In genomic region chr1:46278807-46279206, GRCh38 we compare ENCODE assay signal across 21 cellular contexts. TPM values are rescaled to one million over a fixed set of nuclear protein-coding genes. Genes with fewer than 3 reads are reported as not detected.
A peak's percentile ranks its signal among the peaks of the same experiment; 100 is the strongest.
DNase-seq lines count a peak whose midpoint lies in the region; ATAC-seq, FAIRE-seq and TF ChIP-seq lines count a peak whose summit lies in the region.
"Had no signal": no experiment of that assay in that cellular context is flagged by ENCODE, and none has a peak within 500 bp of the region (broad histone marks: within the 10 kb centered on the region; RNA-seq: fewer than 3 reads in every experiment).

No MANE protein-coding gene starts in this region.

- H3K9me3 Mint-ChIP-seq in nephron progenitor cell: no peaks in the 10 kb centered on the region
- H3K9me3 Mint-ChIP-seq in activated CD8-positive, alpha-beta T cell treated with anti-CD3 and anti-CD28 coated beads for 36 hours: no peaks in the 10 kb centered on the region
- H3K9me3 Mint-ChIP-seq: activated B cell treated with CpG ODN at 0.5 μM for 24 hours; central memory CD8-positive, alpha-beta T cell; effector memory CD8-positive, alpha-beta T cell; naive B cell had no signal

- TSS peak; percentile 5 for BruUV-seq in PC-9 (replicated peaks; lab: Mats Ljungman, UMichigan)

- no peaks in the 10 kb centered on the region for H3K79me2 ChIP-seq in PC-9 (ENCODE audit: low read depth)
- H3K79me2 ChIP-seq: parathyroid adenoma had no signal

- no peaks in the 10 kb centered on the region for H3K27me3 ChIP-seq in PC-9 (ENCODE audit: insufficient read depth, low read depth)
- no peaks in the 10 kb centered on the region for H3K27me3 ChIP-seq in bronchial epithelial cell (ENCODE audit: control insufficient read depth, insufficient read depth, low read length)

- peak overlapping the region; percentile 93 for H3K27ac Mint-ChIP-seq in nephron progenitor cell
- H3K27ac Mint-ChIP-seq in activated CD8-positive, alpha-beta T cell treated with anti-CD3 and anti-CD28 coated beads for 36 hours: no peak overlapping the region
- H3K27ac Mint-ChIP-seq: activated B cell treated with CpG ODN at 0.5 μM for 24 hours; activated naive CD8-positive, alpha-beta T cell; effector memory CD8-positive, alpha-beta T cell had no signal

- CTCF ChIA-PET in PC-9 (lab: Charles Lee): no interaction called here
- CTCF ChIA-PET in activated CD8-positive, alpha-beta T cell treated with anti-CD3 and anti-CD28 coated beads for 36 hours (lab: Charles Lee): no interaction called here

- no peaks in the 10 kb centered on the region for H3K9me3 ChIP-seq in PC-9 (ENCODE audit: insufficient read depth, low read depth)

- H3K27ac ChIP-seq in PC-9: no peak overlapping the region
- H3K27ac ChIP-seq: parathyroid adenoma had no signal

- H3K36me3 Mint-ChIP-seq in nephron progenitor cell (ENCODE audit: low read depth): peaks cover 71% of the 10 kb centered on the region
- H3K36me3 Mint-ChIP-seq in activated CD8-positive, alpha-beta T cell treated with anti-CD3 and anti-CD28 coated beads for 36 hours (ENCODE audit: low read depth): peaks cover 59% of the 10 kb centered on the region

- intact Hi-C loops in PC-9 (cut with micrococcal nuclease; ENCODE audit: unreplicated experiment): no loop called here
- intact Hi-C loops in activated CD8-positive, alpha-beta T cell treated with anti-CD3 and anti-CD28 coated beads for 36 hours (cut with micrococcal nuclease): no loop called here

- H3K4me2 ChIP-seq in PC-9: no peak overlapping the region

- H3K4me1 Mint-ChIP-seq in nephron progenitor cell: peaks cover 21% of the 10 kb centered on the region
- peaks cover 2% of the 10 kb centered on the region for H3K4me1 Mint-ChIP-seq in activated CD8-positive, alpha-beta T cell treated with anti-CD3 and anti-CD28 coated beads for 36 hours (ENCODE audit: low read depth)
- H3K4me1 Mint-ChIP-seq: activated B cell treated with CpG ODN at 0.5 μM for 24 hours; central memory CD8-positive, alpha-beta T cell had no signal

- TF ChIP-seq CTCF in PC-9 (conservative IDR thresholded peaks at IDR 0.05) (no peak), bronchial epithelial cell (IDR thresholded peaks at IDR 0.05; ENCODE audit: insufficient read depth, low read length, severe bottlenecking) (no peak), nephron progenitor cell (IDR thresholded peaks at IDR 0.05) (no peak)
- no peak for TF ChIP-seq CTCF in activated CD8-positive, alpha-beta T cell treated with anti-CD3 and anti-CD28 coated beads for 36 hours (IDR thresholded peaks at IDR 0.05)

- peaks cover 27% of the 10 kb centered on the region; the same call in 1 of the 2 replicates for H3F3A ChIP-seq in PC-9 (ENCODE audit: insufficient read depth, low read depth)

- no peak for FAIRE-seq in bronchial epithelial cell (lab: Jason Lieb, UNC)
- FAIRE-seq: GM12891, kidney had no signal

- no peak overlapping the region for H2AFZ ChIP-seq in PC-9
- H2AFZ ChIP-seq: parathyroid adenoma had no signal

- POLR2A ChIA-PET in PC-9 (lab: Charles Lee; ENCODE audit: unreplicated experiment): no interaction called here
- POLR2A ChIA-PET in activated CD8-positive, alpha-beta T cell treated with anti-CD3 and anti-CD28 coated beads for 36 hours (lab: Charles Lee): interaction anchor here (0.9 to 2.0 kb wide), 6 partner anchors 8 to 32 kb away, joined by 4 to 5 read pairs (median 4); partner anchors contain the start of gene RAD54L

- H3K27me3 Mint-ChIP-seq in nephron progenitor cell (ENCODE audit: low read depth, poor library complexity): no peaks in the 10 kb centered on the region
- H3K27me3 Mint-ChIP-seq in activated CD8-positive, alpha-beta T cell treated with anti-CD3 and anti-CD28 coated beads for 36 hours: no peaks in the 10 kb centered on the region
- H3K27me3 Mint-ChIP-seq: activated B cell treated with CpG ODN at 0.5 μM for 24 hours; activated naive CD8-positive, alpha-beta T cell; central memory CD8-positive, alpha-beta T cell; effector memory CD8-positive, alpha-beta T cell; naive B cell had no signal

- no peaks in the 10 kb centered on the region for H4K20me1 ChIP-seq in PC-9 (ENCODE audit: insufficient read depth)

- no peaks in the 10 kb centered on the region for H3K9me2 ChIP-seq in PC-9 (ENCODE audit: insufficient read depth)

- H3K4me3 Mint-ChIP-seq in nephron progenitor cell: no peak overlapping the region
- H3K4me3 Mint-ChIP-seq in activated CD8-positive, alpha-beta T cell treated with anti-CD3 and anti-CD28 coated beads for 36 hours: no peak overlapping the region
- H3K4me3 Mint-ChIP-seq: activated B cell treated with CpG ODN at 0.5 μM for 24 hours; activated naive CD8-positive, alpha-beta T cell; central memory CD8-positive, alpha-beta T cell; effector memory CD8-positive, alpha-beta T cell; naive B cell had no signal

- H3K4me3 ChIP-seq in PC-9 (no peak overlapping the region), bronchial epithelial cell (ENCODE audit: low read depth, low read length) (no peak overlapping the region)

- H3K36me3 ChIP-seq in PC-9 (ENCODE audit: low read depth) (peaks cover 14% of the 10 kb centered on the region; the same call in 1 of the 2 replicates), bronchial epithelial cell (ENCODE audit: control insufficient read depth, insufficient read depth, low read length) (peaks cover 13% of the 10 kb centered on the region)

- H3K4me1 ChIP-seq in PC-9 (replicated peaks; ENCODE audit: insufficient read depth): no peaks in the 10 kb centered on the region
- H3K4me1 ChIP-seq: parathyroid adenoma had no signal

- no peak for ATAC-seq in HG02588 (IDR thresholded peaks at IDR 0.05; ENCODE audit: unreplicated experiment)
- ATAC-seq in HG03439 (IDR thresholded peaks at IDR 0.05; ENCODE audit: unreplicated experiment): no peak
- no peak for ATAC-seq in HG03108 (IDR thresholded peaks at IDR 0.05; ENCODE audit: unreplicated experiment)
- ATAC-seq in activated CD8-positive, alpha-beta T cell treated with anti-CD3 and anti-CD28 coated beads for 36 hours: no peak
- ATAC-seq: effector memory CD8-positive, alpha-beta T cell had no signal

- DNase-seq in ELR (ENCODE audit: low read depth) (peak; percentile 63), PC-9 (peak in 1 of 2 experiments; percentile 65), bronchial epithelial cell (ENCODE audit: low read depth) (peak; percentile 46), nephron progenitor cell (no peak)
- DNase-seq in activated CD8-positive, alpha-beta T cell treated with anti-CD3 and anti-CD28 coated beads for 36 hours: no peak
- DNase-seq: activated B cell treated with CpG ODN at 0.5 μM for 24 hours; activated CD8-positive, alpha-beta memory T cell treated with anti-CD3 and anti-CD28 coated beads for 24 hours; effector memory CD8-positive, alpha-beta T cell; GF-D8; hypothalamus; kidney; naive B cell; NCI-H2081; NCI-H524 treated with DMSO at 0.1 percent for 48 hours had no signal

RNA-seq across cellular contexts. Expression of gene LRRC41, which starts 24.6 kb away (rescaled TPM):
- total RNA-seq in PC-9 (2021) (65.9 and 66.3 TPM in 2 replicates), bronchial epithelial cell (53.7 and 71.6 TPM in 2 replicates)
- 10 to 100 TPM; 32.1 to 32.2 TPM for total RNA-seq in activated CD8-positive, alpha-beta T cell treated with anti-CD3 and anti-CD28 coated beads for 36 hours

RNA-seq across cellular contexts. Expression of gene UQCRH, which starts 24.7 kb away (rescaled TPM):
- total RNA-seq in PC-9 (2021) (457 and 551 TPM in 2 replicates), bronchial epithelial cell (534 and 762 TPM in 2 replicates)
- 100 to 1,000 TPM; 391 to 396 TPM for total RNA-seq in activated CD8-positive, alpha-beta T cell treated with anti-CD3 and anti-CD28 coated beads for 36 hours

RNA-seq across cellular contexts. Expression of gene RAD54L, which starts 31.2 kb away (rescaled TPM):
- total RNA-seq in PC-9 (2021) (44.8 and 56.4 TPM in 2 replicates), bronchial epithelial cell (0.13 and 0.26 TPM in 2 replicates)
- 10 to 100 TPM; 64.6 to 65.1 TPM for total RNA-seq in activated CD8-positive, alpha-beta T cell treated with anti-CD3 and anti-CD28 coated beads for 36 hours

Comparison
In these comparisons a context has a peak if more than half of its experiments do, and no peak if none do; other contexts are left out.
1. DNase-seq: peak in ELR (single experiment) and bronchial epithelial cell (single experiment); none in nephron progenitor cell (single experiment) and activated CD8-positive, alpha-beta T cell treated with anti-CD3 and anti-CD28 coated beads for 36 hours (single experiment).
2. RNA of gene RAD54L, which starts 31.2 kb away (total RNA-seq): 64.6 to 65.1 TPM in activated CD8-positive, alpha-beta T cell treated with anti-CD3 and anti-CD28 coated beads for 36 hours and 44.8 to 56.4 TPM in PC-9; 0.13 to 0.26 TPM in bronchial epithelial cell; every median in the first group is over 10 times any median in the second.